ENCODE assay signal across 9 cellular contexts in the genomic region with DNA sequence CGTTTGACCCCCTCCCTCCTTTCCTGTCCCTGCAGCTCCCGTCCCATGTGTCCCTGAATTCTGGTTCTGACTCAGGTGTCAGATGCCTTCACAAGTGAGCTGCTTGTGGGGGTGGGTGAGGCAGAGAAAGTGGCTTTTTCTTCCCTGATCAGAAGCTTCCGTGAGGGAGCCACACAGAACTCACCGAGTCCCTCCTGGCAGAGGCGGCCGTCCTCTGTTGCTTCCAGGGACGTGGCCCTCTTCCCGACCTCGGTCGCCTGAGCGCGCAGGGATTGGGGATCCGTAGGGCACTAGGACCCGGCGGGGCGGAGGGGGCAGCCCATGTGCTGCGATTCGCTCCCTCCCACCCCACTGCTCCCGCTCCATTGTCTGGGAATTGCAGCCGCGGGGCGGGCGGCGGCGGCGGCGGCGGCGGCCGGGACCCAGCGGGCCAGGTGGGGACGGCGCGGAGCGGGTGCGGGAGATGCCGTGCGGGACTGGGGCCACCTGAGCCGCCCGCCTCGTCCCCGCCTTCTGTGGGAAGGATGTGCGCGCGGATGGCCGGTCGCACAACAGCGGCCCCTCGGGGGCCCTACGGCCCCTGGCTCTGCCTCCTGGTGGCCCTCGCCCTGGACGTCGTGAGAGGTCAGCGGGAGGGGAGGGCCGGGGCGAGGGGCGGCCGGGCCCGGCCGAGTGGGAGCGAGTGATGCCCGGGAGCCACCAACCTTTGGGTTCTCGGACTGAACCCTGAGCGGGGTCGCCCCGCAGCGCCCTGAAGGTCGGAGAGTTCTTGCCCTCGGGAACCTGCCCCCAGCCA. TPM values are rescaled to one million over a fixed set of nuclear protein-coding genes. Genes with fewer than 3 reads are reported as not detected.
DNase-seq lines count a peak whose midpoint lies in the region; ATAC-seq, FAIRE-seq and TF ChIP-seq lines count a peak whose summit lies in the region.
"Had no signal": no experiment of that assay in that cellular context is flagged by ENCODE, and none has a peak within 500 bp of the region (broad histone marks: within the 10 kb centered on the region; RNA-seq: fewer than 3 reads in every experiment).

Gene TMEM132A, plus strand, starts transcription at position 351 of the 796 bp plus-strand sequence. Its CDS starts 174 bp downstream, at position 525.

- peak within 1 kb of the TSS; percentile 84 for H3K9ac ChIP-seq in keratinocyte (ENCODE audit: control insufficient read depth, extremely low read depth, insufficient read depth, low read length)
- H3K9ac ChIP-seq in skeletal muscle tissue (ENCODE audit: low read depth in 1 of 3, low read length in 3 of 3), result peak within 1 kb of the TSS in 1 of 3 donors; percentile 70

- in situ Hi-C loops in Panc1 (cut with HindIII; ENCODE audit: low pct_unique_long_range_greater_than_20kb, low sequenced_read_pairs), result no loop called here

- peak within 1 kb of the TSS; percentile 67 to 75 for H3K4me3 ChIP-seq in Panc1 (ENCODE audit: low read depth in 2 of 2, low read length in 2 of 2)
- peak within 1 kb of the TSS; percentile 74 to 91 (median 90) for H3K4me3 ChIP-seq in keratinocyte (ENCODE audit: control insufficient read depth in 2 of 3, extremely low read depth in 1 of 3, insufficient read depth in 2 of 3, low read depth in 1 of 3, low read length in 3 of 3)
- peak within 1 kb of the TSS; percentile 43 to 63 (median 54) for H3K4me3 ChIP-seq in skeletal muscle tissue (ENCODE audit: low read length in 3 of 3)

- H3K36me3 ChIP-seq in Panc1 (ENCODE audit: control insufficient read depth, insufficient read depth, low read length) (no peaks in the 10 kb centered on the region; the same call in none of the 2 replicates), keratinocyte (ENCODE audit: control insufficient read depth in 2 of 2, extremely low read depth in 1 of 2, insufficient read depth in 2 of 2, low read length in 2 of 2) (peaks cover 18 to 32% of the 10 kb centered on the region in 2 experiments), skeletal muscle tissue (ENCODE audit: control insufficient read depth in 3 of 3, insufficient read depth in 3 of 3, low read length in 3 of 3) (peaks cover 33 to 38% (median 34%) of the 10 kb centered on the region in 3 donors)

- intact Hi-C loops in Panc1 (cut with micrococcal nuclease; ENCODE audit: unreplicated experiment), result no loop called here

- peaks cover 7% of the 10 kb centered on the region for H3K79me2 ChIP-seq in keratinocyte (ENCODE audit: control insufficient read depth, insufficient read depth, low read length)

- H3K4me1 ChIP-seq in Panc1 (ENCODE audit: control insufficient read depth, insufficient read depth, low read length) (peaks cover 18% of the 10 kb centered on the region), keratinocyte (ENCODE audit: control insufficient read depth, extremely low read depth, insufficient read depth, low read length) (peaks cover 22% of the 10 kb centered on the region), skeletal muscle tissue (ENCODE audit: control insufficient read depth in 3 of 3, insufficient read depth in 3 of 3, low read length in 3 of 3) (peaks cover 19 to 37% (median 25%) of the 10 kb centered on the region in 3 donors)

- CTCF ChIA-PET in Panc1 (lab: Charles Lee), result interaction anchor here (0.5 kb wide), 1 partner anchor 92 kb away, joined by 5 read pairs; no protein-coding TSS in a partner anchor

- DNase-seq in NCI-H2081 (lab: John Stamatoyannopoulos, UW) (peak; percentile 79 to 86), NCI-H2081 treated with DMSO at 0.1 percent for 48 hours (lab: John Stamatoyannopoulos, UW) (no peak), HTR-8/SVneo (ENCODE audit: insufficient read length, low spot score) (peak; percentile 88), Panc1 (ENCODE audit: low read depth, low spot score) (no peak), cerebellum (ENCODE audit: low spot score) (peak; percentile 95), keratinocyte (ENCODE audit: low read depth, low spot score) (no peak)
- DNase-seq in activated CD4-positive, CD25-positive, alpha-beta regulatory T cell (lab: John Stamatoyannopoulos, UW), result no peak

- dilution Hi-C loops in keratinocyte (cut with MboI; ENCODE audit: extremely low pct_ligation_motif_present, low sequenced_read_pairs), result no loop called here

- FAIRE-seq in HTR-8/SVneo (lab: Jason Lieb, UNC) (no peak), keratinocyte (lab: Jason Lieb, UNC) (no peak)
- FAIRE-seq: islet of Langerhans had no signal

- no peaks in the 10 kb centered on the region for H3K9me3 ChIP-seq in Panc1 (ENCODE audit: control insufficient read depth, insufficient read depth, low read depth, low read length)
- H3K9me3 ChIP-seq in keratinocyte (ENCODE audit: control insufficient read depth, low read depth, low read length), result no peaks in the 10 kb centered on the region
- no peaks in the 10 kb centered on the region for H3K9me3 ChIP-seq in skeletal muscle tissue (ENCODE audit: control insufficient read depth in 3 of 3, low read length in 3 of 3)

- POLR2A ChIA-PET in Panc1 (lab: Charles Lee), result no interaction called here

- peak; percentile 95 for ATAC-seq in Panc1

- H3K27me3 ChIP-seq in Panc1 (ENCODE audit: control insufficient read depth, insufficient read depth, low read length) (no peaks in the 10 kb centered on the region), keratinocyte (ENCODE audit: control insufficient read depth, extremely low read depth, insufficient read depth, low read length) (no peaks in the 10 kb centered on the region), skeletal muscle tissue (ENCODE audit: control insufficient read depth in 3 of 3, insufficient read depth in 3 of 3, low read length in 3 of 3) (peaks cover 16 to 32% (median 31%) of the 10 kb centered on the region in 3 donors)

- peaks cover 2% of the 10 kb centered on the region for H4K20me1 ChIP-seq in keratinocyte (ENCODE audit: control insufficient read depth, extremely low read depth, insufficient read depth, low read length)

- H3K27ac ChIP-seq in Panc1 (ENCODE audit: low read length), result peak within 1 kb of the TSS; percentile 77
- H3K27ac ChIP-seq in keratinocyte (ENCODE audit: control insufficient read depth, insufficient read depth, low read length), result peak within 1 kb of the TSS; percentile 75
- no peak within 1 kb of the TSS for H3K27ac ChIP-seq in skeletal muscle tissue (ENCODE audit: low read depth, low read length)

- no TSS peak for BruUV-seq in Panc1 (replicated peaks; lab: Mats Ljungman, UMichigan)

- TF ChIP-seq CTCF in Panc1 (IDR thresholded peaks at IDR 0.05), result no peak; the same call in 1 of the 2 replicates
- no peak for TF ChIP-seq CTCF in keratinocyte (optimal IDR thresholded peaks at IDR 0.05 in 1 of 3, IDR thresholded peaks at IDR 0.05 in 1 of 3, conservative IDR thresholded peaks at IDR 0.05 in 1 of 3; ENCODE audit: extremely low read depth in 1 of 3, insufficient read depth in 2 of 3, low read length in 3 of 3)

- peak within 1 kb of the TSS; percentile 70 for H3K4me2 ChIP-seq in keratinocyte (ENCODE audit: control insufficient read depth, extremely low read depth, insufficient read depth, low read depth, low read length)

- peaks cover 2% of the 10 kb centered on the region for H3K9me1 ChIP-seq in keratinocyte (ENCODE audit: control insufficient read depth, extremely low read depth, insufficient read depth, low read length)

- peak within 1 kb of the TSS; percentile 56 for H2AFZ ChIP-seq in keratinocyte (ENCODE audit: control insufficient read depth, low read length)

RNA-seq across cellular contexts. Expression of gene TMEM132A, which starts in this region (rescaled TPM):
- total RNA-seq in Panc1 (2021; ENCODE audit: unreplicated experiment) (154 TPM), cerebellum (69.1 TPM), skeletal muscle tissue (14.6 TPM)
- polyA plus RNA-seq in Panc1 (2012; ENCODE audit: insufficient read length), result 211 TPM
- 16.6 to 54.1 TPM (median 29.7 TPM) in 3 replicates for polyA plus RNA-seq in keratinocyte
- polyA plus RNA-seq in keratinocyte (2011; ENCODE audit: low read depth), result 5.2 TPM
- 7.8 and 17.4 TPM in 2 replicates for polyA plus RNA-seq in keratinocyte (2011; cell fraction: cytosol; rRNA removed)
- polyA plus RNA-seq in keratinocyte (2011; cell fraction: nucleus; rRNA removed), result 95.7 and 118 TPM in 2 replicates
- 33.0 and 69.2 TPM in 2 replicates for polyA plus RNA-seq in keratinocyte (2012; ENCODE audit: low replicate concordance)
- 19.0 to 37.6 TPM (median 37.4 TPM) in 3 replicates for polyA minus RNA-seq in keratinocyte
- 74.1 TPM for polyA minus RNA-seq in keratinocyte (2011; cell fraction: cytosol; rRNA and poly(A)+ RNA removed)
- 120 and 141 TPM in 2 replicates for polyA minus RNA-seq in keratinocyte (2011; cell fraction: nucleus; rRNA and poly(A)+ RNA removed)

Comparison
In these comparisons a context has a peak if more than half of its experiments do, and no peak if none do; other contexts are left out.
1. DNase-seq: peak in NCI-H2081 (2 of 2), HTR-8/SVneo (single experiment) and cerebellum (single experiment); none in NCI-H2081 treated with DMSO at 0.1 percent for 48 hours (single experiment), Panc1 (single experiment), keratinocyte (single experiment) and activated CD4-positive, CD25-positive, alpha-beta regulatory T cell (0 of 4).
2. Peak in every context shown above with its lines, with median percentiles within 50 percentile points of each other: H3K4me3 ChIP-seq.